Comparison of ENCODE assay signal across 9 cellular contexts in the genomic region with DNA sequence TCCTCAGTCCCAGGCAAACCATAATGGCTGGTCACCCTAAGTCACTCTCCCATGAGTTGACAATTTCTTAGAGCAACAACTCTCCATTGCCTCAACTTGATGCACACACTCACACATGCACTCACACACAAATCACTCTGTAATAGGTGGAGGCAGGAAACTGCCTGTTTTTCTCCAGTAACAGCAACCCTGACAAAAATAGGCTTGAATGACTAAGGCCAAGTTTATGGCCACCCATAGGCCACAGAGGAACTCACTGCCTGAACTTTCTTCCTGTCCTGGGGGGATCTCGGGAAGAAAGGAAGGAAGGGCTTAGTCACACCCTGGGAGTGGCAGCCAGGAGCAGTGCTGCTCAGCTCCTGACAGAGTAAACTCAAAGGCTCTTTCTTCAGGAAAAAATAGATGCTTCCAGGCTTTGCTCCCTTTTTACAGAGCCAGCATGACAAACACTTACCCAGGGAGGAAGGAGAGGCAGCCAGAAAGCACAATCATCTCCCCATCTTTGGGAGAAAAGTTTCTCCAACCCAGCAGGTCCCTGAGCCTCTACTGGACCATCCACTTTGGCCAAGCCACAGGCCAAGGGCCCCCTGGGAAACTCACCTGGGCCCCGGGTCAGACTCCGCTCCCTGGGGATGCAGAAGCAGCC. TPM values are rescaled to one million over a fixed set of nuclear protein-coding genes. Genes with fewer than 3 reads are reported as not detected.
DNase-seq lines count a peak whose midpoint lies in the region; ATAC-seq and TF ChIP-seq lines count a peak whose summit lies in the region.
"Had no signal": no experiment of that assay in that cellular context is flagged by ENCODE, and none has a peak within 500 bp of the region (broad histone marks: within the 10 kb centered on the region; RNA-seq: fewer than 3 reads in every experiment).

No MANE protein-coding gene starts in this region.

- no peak for TF ChIP-seq CTCF in foreskin keratinocyte (conservative IDR thresholded peaks at IDR 0.05)
- no peak for TF ChIP-seq CTCF in psoas muscle (IDR thresholded peaks at IDR 0.05)

- no peaks in the 10 kb centered on the region for H3K4me1 Mint-ChIP-seq in stimulated activated naive CD8-positive, alpha-beta T cell treated with anti-CD3 and anti-CD28 coated beads, Interleukin-15, amount 100 ng/mL, for 72 hours

- peak overlapping the region in 1 of 2 donors; percentile 39 for H3K27ac Mint-ChIP-seq in stimulated activated naive CD8-positive, alpha-beta T cell treated with anti-CD3 and anti-CD28 coated beads, Interleukin-15, amount 100 ng/mL, for 72 hours

- H3K36me3 ChIP-seq in SJSA1 (no peaks in the 10 kb centered on the region), psoas muscle (ENCODE audit: insufficient read depth in 1 of 2, low read depth in 1 of 2) (no peaks in the 10 kb centered on the region)

- WGBS in psoas muscle, 3 donors: 35 to 47% (median 47%) methylated on average over 3 of the region's 3 CpGs

- H3K4me3 ChIP-seq in SJSA1: no peak overlapping the region
- no peak overlapping the region for H3K4me3 ChIP-seq in psoas muscle

- H3K27me3 ChIP-seq in SJSA1 (replicated peaks) (no peaks in the 10 kb centered on the region), foreskin keratinocyte (no peaks in the 10 kb centered on the region), psoas muscle (ENCODE audit: insufficient read depth in 3 of 3, low read length in 2 of 3) (no peaks in the 10 kb centered on the region)

- intact Hi-C loops in psoas muscle (cut with DNase I): no loop called here

- H3K27me3 Mint-ChIP-seq in stimulated activated naive CD8-positive, alpha-beta T cell treated with anti-CD3 and anti-CD28 coated beads, Interleukin-15, amount 100 ng/mL, for 72 hours: peaks cover 27% of the 10 kb centered on the region

- peak overlapping the region; percentile 88 for H3K27ac ChIP-seq in SJSA1
- H3K27ac ChIP-seq in foreskin keratinocyte: peak overlapping the region; percentile 64
- H3K27ac ChIP-seq in psoas muscle: peak overlapping the region; percentile 25

- DNase-seq in EH (ENCODE audit: low read depth) (peak; percentile 98), SJSA1 (ENCODE audit: low read depth in 1 of 2, low spot score in 2 of 2) (peak; percentile 95 to 96), foreskin keratinocyte (peak; percentile 97 to 99), psoas muscle (no peak)
- no peak for DNase-seq in stimulated activated naive CD8-positive, alpha-beta T cell treated with anti-CD3 and anti-CD28 coated beads, Interleukin-15, amount 100 ng/mL, for 72 hours
- DNase-seq in central memory CD4-positive, alpha-beta T cell: no peak
- DNase-seq in stimulated activated CD4-positive, alpha-beta T cell treated with anti-CD3 and anti-CD28 coated beads, Interleukin-4, amount 100 ng/mL, for 4 hours: no peak
- DNase-seq: SHP77 treated with DMSO at 0.1 percent for 48 hours had no signal

- H3K9me3 Mint-ChIP-seq in stimulated activated naive CD8-positive, alpha-beta T cell treated with anti-CD3 and anti-CD28 coated beads, Interleukin-15, amount 100 ng/mL, for 72 hours: peaks cover 5 to 17% of the 10 kb centered on the region in 2 donors

- ATAC-seq in foreskin keratinocyte: peak; percentile 96
- peak; percentile 53 to 78 (median 73) for ATAC-seq in psoas muscle
- ATAC-seq in HG02981 (IDR thresholded peaks at IDR 0.05; ENCODE audit: unreplicated experiment): no peak
- no peak for ATAC-seq in stimulated activated naive CD8-positive, alpha-beta T cell treated with anti-CD3 and anti-CD28 coated beads, Interleukin-15, amount 100 ng/mL, for 72 hours

- no peak overlapping the region for H3K4me3 Mint-ChIP-seq in stimulated activated naive CD8-positive, alpha-beta T cell treated with anti-CD3 and anti-CD28 coated beads, Interleukin-15, amount 100 ng/mL, for 72 hours

- no peaks in the 10 kb centered on the region for H3K9me3 ChIP-seq in SJSA1 (replicated peaks)
- no peaks in the 10 kb centered on the region for H3K9me3 ChIP-seq in psoas muscle

- peaks cover 38% of the 10 kb centered on the region for H3K4me1 ChIP-seq in SJSA1 (replicated peaks)
- peaks cover 35% of the 10 kb centered on the region for H3K4me1 ChIP-seq in foreskin keratinocyte
- peaks cover 12% of the 10 kb centered on the region for H3K4me1 ChIP-seq in psoas muscle

RNA-seq across cellular contexts. Expression of gene SH3TC2, which starts 0.4 kb away (rescaled TPM):
- total RNA-seq in SJSA1 (2014; rRNA removed; shearing (Covaris generic)): 11.2 and 16.9 TPM in 2 replicates
- 12.3 and 13.5 TPM in 2 replicates for total RNA-seq in foreskin keratinocyte
- polyA plus RNA-seq in foreskin keratinocyte: 3.5 TPM in 2 replicates
- 1 to 10 TPM in 2 of 4 donors, under 1 TPM in 2; 0.34 to 1.9 (median 1.0) TPM for total RNA-seq in psoas muscle
- under 1 TPM; 0.18 to 0.60 (median 0.44) TPM for polyA plus RNA-seq in psoas muscle

Comparison
In these comparisons a context has a peak if more than half of its experiments do, and no peak if none do; other contexts are left out.
1. DNase-seq: peak in EH (single experiment), SJSA1 (2 of 2) and foreskin keratinocyte (2 of 2); none in psoas muscle (0 of 2), stimulated activated naive CD8-positive, alpha-beta T cell treated with anti-CD3 and anti-CD28 coated beads, Interleukin-15, amount 100 ng/mL, for 72 hours (0 of 2), central memory CD4-positive, alpha-beta T cell (single experiment) and stimulated activated CD4-positive, alpha-beta T cell treated with anti-CD3 and anti-CD28 coated beads, Interleukin-4, amount 100 ng/mL, for 4 hours (0 of 2).
2. H3K27ac ChIP-seq: peak in every context shown above with its lines; median percentile 88 in SJSA1; 64 in foreskin keratinocyte; 25 in psoas muscle.
3. ATAC-seq: peak in foreskin keratinocyte (single experiment) and psoas muscle (4 of 4); none in HG02981 (single experiment) and stimulated activated naive CD8-positive, alpha-beta T cell treated with anti-CD3 and anti-CD28 coated beads, Interleukin-15, amount 100 ng/mL, for 72 hours (single experiment).